ENCODE assay signal across 23 cellular contexts in genomic region chr5:35939639-35940038, GRCh38. TPM values are rescaled to one million over a fixed set of nuclear protein-coding genes. Genes with fewer than 3 reads are reported as not detected.
DNase-seq lines count a peak whose midpoint lies in the region; FAIRE-seq and TF ChIP-seq lines count a peak whose summit lies in the region.
"Had no signal": no experiment of that assay in that cellular context is flagged by ENCODE, and none has a peak within 500 bp of the region (broad histone marks: within the 10 kb centered on the region; RNA-seq: fewer than 3 reads in every experiment).

No MANE protein-coding gene starts in this region.

- H3K9me3 Mint-ChIP-seq in astrocyte (ENCODE audit: unreplicated experiment) (peaks cover 2% of the 10 kb centered on the region), nephron (peaks cover 3% of the 10 kb centered on the region)
- H3K9me3 Mint-ChIP-seq: activated T-helper 2 cell treated with anti-CD3 and anti-CD28 coated beads, Interferon-gamma antibody, Interleukin-2, Interleukin-4, amounts not matched to agents 10 μg/mL and 5 μg/mL and 100 μg/mL, durations not matched to agents 14 hours and 24 hours and 36 hours; CD4-positive, alpha-beta T cell; stimulated activated memory B cell treated with anti-CD40 and anti-IgM and Interleukin-4, amounts not matched to agents 10 μg/mL and 1 μg/mL and 100 μg/mL, for 72 hours had no signal

- POLR2A ChIA-PET in BJ (lab: Charles Lee): no interaction called here

- H3K36me3 ChIP-seq in BJ (ENCODE audit: control insufficient read depth, insufficient read depth, low read length) (no peaks in the 10 kb centered on the region), astrocyte (ENCODE audit: insufficient read depth, low read length) (no peaks in the 10 kb centered on the region)
- H3K36me3 ChIP-seq: adrenal gland had no signal

- DNase-seq in BJ (ENCODE audit: low read depth) (no peak), HFF-Myc (ENCODE audit: extremely low read depth, low read depth) (no peak), astrocyte (ENCODE audit: low read depth) (no peak), C1 segment of cervical spinal cord (lab: John Stamatoyannopoulos, UW) (no peak), erythroblast (lab: John Stamatoyannopoulos, UW) (no peak), G401 (ENCODE audit: low spot score) (no peak)
- DNase-seq in activated CD4-positive, CD25-positive, alpha-beta regulatory T cell treated with anti-CD3 and anti-CD28 coated beads, Interleukin-2, amount 50 U/mL, for 72 hours: no peak
- DNase-seq: adrenal gland; CD4-positive, alpha-beta T cell; DMS79 treated with DMSO at 0.1 percent for 48 hours; HCEC 1CT; NCI-H446; NK-92 treated with Interleukin-12 subunit alpha and Interleukin-12 subunit beta, amount 100 ng/mL, for 24 hours; psoas muscle; SHP77 had no signal

- no peak overlapping the region for H3K9ac ChIP-seq in astrocyte (ENCODE audit: low read length)

- H3K79me2 ChIP-seq in astrocyte (ENCODE audit: insufficient read depth, low read length): no peaks in the 10 kb centered on the region

- H3K4me3 ChIP-seq in BJ (ENCODE audit: low read depth, low read length) (no peak overlapping the region), HFF-Myc (replicated peaks; ENCODE audit: low read depth, low read length) (no peak overlapping the region), astrocyte (ENCODE audit: insufficient read depth, low read depth, low read length) (no peak overlapping the region)
- H3K4me3 ChIP-seq: adrenal gland, psoas muscle had no signal

- TF ChIP-seq CTCF in BJ (IDR thresholded peaks at IDR 0.05; ENCODE audit: insufficient read depth, low read depth, low read length) (peak; percentile 26), HFF-Myc (IDR thresholded peaks at IDR 0.05; ENCODE audit: low read depth, low read length, missing control alignments) (peak; percentile 9), astrocyte (IDR thresholded peaks at IDR 0.05; ENCODE audit: insufficient read depth, low read depth, low read length) (peak; percentile 11), nephron (IDR thresholded peaks at IDR 0.05; ENCODE audit: unreplicated experiment in 3 of 3) (peak; percentile 11 to 21 (median 18))

- no peaks in the 10 kb centered on the region for H4K20me1 ChIP-seq in astrocyte (ENCODE audit: insufficient read depth, low read length)

- H3K27ac ChIP-seq in astrocyte (ENCODE audit: low read depth, low read length): no peak overlapping the region
- H3K27ac ChIP-seq: adrenal gland, psoas muscle had no signal

- no peak overlapping the region for H3K4me2 ChIP-seq in astrocyte (ENCODE audit: low read length)

- H3K36me3 Mint-ChIP-seq in astrocyte (ENCODE audit: low read depth, unreplicated experiment) (no peaks in the 10 kb centered on the region), nephron (ENCODE audit: low read depth) (no peaks in the 10 kb centered on the region)
- H3K36me3 Mint-ChIP-seq: stimulated activated memory B cell treated with anti-CD40 and anti-IgM and Interleukin-4, amounts not matched to agents 10 μg/mL and 1 μg/mL and 100 μg/mL, for 72 hours had no signal

- H3K4me1 Mint-ChIP-seq in astrocyte (ENCODE audit: low read depth, unreplicated experiment): no peaks in the 10 kb centered on the region
- peaks cover 5% of the 10 kb centered on the region for H3K4me1 Mint-ChIP-seq in nephron
- H3K4me1 Mint-ChIP-seq: stimulated activated memory B cell treated with anti-CD40 and anti-IgM and Interleukin-4, amounts not matched to agents 10 μg/mL and 1 μg/mL and 100 μg/mL, for 72 hours had no signal

- FAIRE-seq in astrocyte (lab: Jason Lieb, UNC): no peak
- FAIRE-seq: endometrium had no signal

- no peak for TF ChIP-seq POLR2A in erythroblast (IDR thresholded peaks at IDR 0.05; ENCODE audit: low read length)

- no peak overlapping the region for H3K27ac Mint-ChIP-seq in astrocyte (ENCODE audit: unreplicated experiment)
- H3K27ac Mint-ChIP-seq in nephron: no peak overlapping the region
- H3K27ac Mint-ChIP-seq: activated T-helper 2 cell treated with anti-CD3 and anti-CD28 coated beads, Interferon-gamma antibody, Interleukin-2, Interleukin-4, amounts not matched to agents 10 μg/mL and 5 μg/mL and 100 μg/mL, durations not matched to agents 14 hours and 24 hours and 36 hours; CD4-positive, alpha-beta T cell; stimulated activated memory B cell treated with anti-CD40 and anti-IgM and Interleukin-4, amounts not matched to agents 10 μg/mL and 1 μg/mL and 100 μg/mL, for 72 hours had no signal

- H3K4me1 ChIP-seq in astrocyte (ENCODE audit: insufficient read depth, low read length): no peaks in the 10 kb centered on the region
- H3K4me1 ChIP-seq: adrenal gland, psoas muscle had no signal

- H2AFZ ChIP-seq in astrocyte (ENCODE audit: low read depth, low read length): no peak overlapping the region

- H3K27me3 Mint-ChIP-seq in astrocyte (ENCODE audit: low read depth, unreplicated experiment): no peaks in the 10 kb centered on the region
- H3K27me3 Mint-ChIP-seq in nephron (ENCODE audit: low read depth): no peaks in the 10 kb centered on the region
- H3K27me3 Mint-ChIP-seq: stimulated activated memory B cell treated with anti-CD40 and anti-IgM and Interleukin-4, amounts not matched to agents 10 μg/mL and 1 μg/mL and 100 μg/mL, for 72 hours had no signal

- peaks cover 4% of the 10 kb centered on the region; the same call in 1 of the 2 replicates for H3K27me3 ChIP-seq in BJ (ENCODE audit: control insufficient read depth, insufficient read depth, low read length)
- H3K27me3 ChIP-seq in astrocyte (ENCODE audit: insufficient read depth, low read length): peaks cover 4% of the 10 kb centered on the region

- H3K9me3 ChIP-seq in astrocyte (ENCODE audit: insufficient read depth, low read depth, low read length): no peaks in the 10 kb centered on the region
- H3K9me3 ChIP-seq: adrenal gland, psoas muscle had no signal

- CTCF ChIA-PET in BJ (lab: Yijun Ruan, JAX): no interaction called here

- H3K4me3 Mint-ChIP-seq in astrocyte (ENCODE audit: unreplicated experiment): no peak overlapping the region
- no peak overlapping the region for H3K4me3 Mint-ChIP-seq in nephron
- H3K4me3 Mint-ChIP-seq: CD4-positive, alpha-beta T cell; stimulated activated memory B cell treated with anti-CD40 and anti-IgM and Interleukin-4, amounts not matched to agents 10 μg/mL and 1 μg/mL and 100 μg/mL, for 72 hours had no signal

- in situ Hi-C loops in G401 (cut with HindIII; ENCODE audit: low sequenced_read_pairs): no loop called here

RNA-seq across cellular contexts. Expression of gene CAPSL, which starts 1.2 kb away (rescaled TPM):
- polyA plus RNA-seq in BJ (2011; rRNA removed): 0.18 and 0.27 TPM in 2 replicates
- not detected in 2 replicates for polyA minus RNA-seq in BJ (2011; rRNA and poly(A)+ RNA removed)
- not detected in 2 replicates for total RNA-seq in astrocyte
- total RNA-seq in G401 (2014; rRNA removed; shearing (Covaris generic)): not detected in 2 replicates
- total RNA-seq: adrenal gland; CD4-positive, alpha-beta T cell; glomerular endothelial cell; lower leg skin; psoas muscle had no signal
- polyA plus RNA-seq: psoas muscle had no signal

RNA-seq across cellular contexts. Expression of gene UGT3A1, which starts 51.6 kb away (rescaled TPM):
- polyA plus RNA-seq in BJ (2011; rRNA removed): not detected in 2 replicates
- polyA minus RNA-seq in BJ (2011; rRNA and poly(A)+ RNA removed): 0.05 TPM in 1 of 2 replicates, not detected in the other
- 0.14 TPM in 1 of 2 replicates, not detected in the other for total RNA-seq in astrocyte
- total RNA-seq in G401 (2014; rRNA removed; shearing (Covaris generic)): not detected in 2 replicates
- total RNA-seq: activated T-helper 2 cell treated with anti-CD3 and anti-CD28 coated beads, Interferon-gamma antibody, Interleukin-2, Interleukin-4, amounts not matched to agents 10 μg/mL and 5 μg/mL and 100 μg/mL, durations not matched to agents 14 hours and 24 hours and 36 hours; adrenal gland; CD4-positive, alpha-beta T cell; cerebellum; glomerular endothelial cell; T-helper 2 cell treated with Interferon-gamma antibody and Interleukin-4, amounts not matched to agents 100 ng/mL and 5 ng/mL, for 36 hours had no signal
